Comparison of ENCODE assay signal across 20 cellular contexts in the genomic region with DNA sequence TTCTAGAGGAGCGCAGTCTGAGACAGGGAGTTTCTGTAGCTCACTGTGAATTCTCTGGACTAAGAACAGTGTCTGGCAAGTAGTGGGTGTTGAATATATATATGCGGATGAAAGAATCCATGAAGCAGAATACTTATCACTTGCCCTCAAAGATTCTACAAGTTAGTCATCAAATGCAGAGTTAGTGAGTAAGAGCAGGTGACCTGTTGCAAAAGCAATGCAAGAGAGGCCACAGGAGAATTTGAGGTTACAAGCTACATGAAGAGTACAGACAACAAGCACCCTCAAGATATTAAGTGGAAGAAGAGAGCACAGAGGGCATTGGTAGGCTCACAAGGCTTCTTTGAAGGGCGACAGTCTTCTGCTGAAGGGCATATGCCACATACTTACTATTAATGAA.
A peak's percentile ranks its signal among the peaks of the same experiment; 100 is the strongest.
DNase-seq lines count a peak whose midpoint lies in the region; ATAC-seq, FAIRE-seq and TF ChIP-seq lines count a peak whose summit lies in the region.
"Had no signal": no experiment of that assay in that cellular context is flagged by ENCODE, and none has a peak within 500 bp of the region (broad histone marks: within the 10 kb centered on the region; RNA-seq: fewer than 3 reads in every experiment).

No MANE protein-coding gene starts in this region.

- peak overlapping the region; percentile 77 for H3K27ac Mint-ChIP-seq in HFFc6
- no peak overlapping the region for H3K27ac Mint-ChIP-seq in activated T-cell treated with anti-CD3 and anti-CD28 coated beads, Interleukin-2, amount 50 U/mL, for 24 hours
- H3K27ac Mint-ChIP-seq: stimulated activated naive CD8-positive, alpha-beta T cell treated with anti-CD3 and anti-CD28 coated beads, Interleukin-15, Interleukin-2, amounts not matched to agents 100 ng/mL and 50 ng/mL, for 24 hours had no signal

- FAIRE-seq in GM12891 (lab: Jason Lieb, UNC) = no peak
- FAIRE-seq: colon had no signal

- CTCF ChIA-PET in AG04449 (lab: Yijun Ruan, JAX) = interaction anchor here (2.7 kb wide), 1 partner anchor 9 kb away, joined by 12 read pairs; no protein-coding TSS in a partner anchor

- TF ChIP-seq POLR2A in GM12891 (IDR thresholded peaks at IDR 0.05; ENCODE audit: low read depth, low read length) = no peak

- H3K4me3 Mint-ChIP-seq in HFFc6 = peak overlapping the region; percentile 34; the same call in 1 of the 2 replicates
- H3K4me3 Mint-ChIP-seq in activated T-cell treated with anti-CD3 and anti-CD28 coated beads, Interleukin-2, amount 50 U/mL, for 24 hours = no peak overlapping the region
- H3K4me3 Mint-ChIP-seq: activated T-cell treated with anti-CD3 and anti-CD28 coated beads, Interleukin-2, amount 50 U/mL, for 4 hours; stimulated activated naive CD8-positive, alpha-beta T cell treated with anti-CD3 and anti-CD28 coated beads, Interleukin-15, Interleukin-2, amounts not matched to agents 100 ng/mL and 50 ng/mL, for 24 hours had no signal

- no peak for ATAC-seq in GM19467 (IDR thresholded peaks at IDR 0.05; ENCODE audit: unreplicated experiment)
- ATAC-seq: activated T-cell treated with anti-CD3 and anti-CD28 coated beads, Interleukin-2, amount 50 U/mL, for 4 hours; left lobe of liver; upper lobe of right lung had no signal

- no peaks in the 10 kb centered on the region; the same call in 1 of the 2 replicates for H3K27me3 Mint-ChIP-seq in HFFc6 (ENCODE audit: insufficient read depth)
- H3K27me3 Mint-ChIP-seq in activated T-cell treated with anti-CD3 and anti-CD28 coated beads, Interleukin-2, amount 50 U/mL, for 24 hours = no peaks in the 10 kb centered on the region
- H3K27me3 Mint-ChIP-seq: stimulated activated naive CD8-positive, alpha-beta T cell treated with anti-CD3 and anti-CD28 coated beads, Interleukin-15, Interleukin-2, amounts not matched to agents 100 ng/mL and 50 ng/mL, for 24 hours had no signal

- no peak overlapping the region for H3K4me3 ChIP-seq in AG04449 (ENCODE audit: low read depth, low read length)
- H3K4me3 ChIP-seq: SJCRH30, upper lobe of right lung had no signal

- H3K4me1 Mint-ChIP-seq in HFFc6 (ENCODE audit: low read depth) = peaks cover 70% of the 10 kb centered on the region
- H3K4me1 Mint-ChIP-seq in activated T-cell treated with anti-CD3 and anti-CD28 coated beads, Interleukin-2, amount 50 U/mL, for 24 hours (ENCODE audit: low read depth) = no peaks in the 10 kb centered on the region

- DNase-seq in AG04449 (ENCODE audit: low read depth, low spot score) = peak; percentile 61
- peak; percentile 77 for DNase-seq in HFFc6
- peak; percentile 56 for DNase-seq in astrocyte of the hippocampus (ENCODE audit: low read depth, low spot score)
- peak; percentile 96 for DNase-seq in iris pigment epithelial cell (ENCODE audit: low read depth)
- DNase-seq in GM12891 (ENCODE audit: insufficient read length, low spot score) = no peak
- no peak for DNase-seq in NCI-H1105 treated with DMSO at 0.1 percent for 48 hours (lab: John Stamatoyannopoulos, UW)
- no peak for DNase-seq in activated T-cell treated with anti-CD3 and anti-CD28 coated beads, Interleukin-2, amount 50 U/mL, for 24 hours
- DNase-seq: activated CD4-positive, alpha-beta T cell treated with anti-CD3 and anti-CD28 coated beads, Interleukin-2, amount 50 U/mL, for 1 hour; activated T-cell treated with anti-CD3 and anti-CD28 coated beads, Interleukin-2, amount 50 U/mL, for 4 hours; Caco-2; hippocampal formation; NCI-H1417; SJCRH30; stimulated activated CD4-positive, alpha-beta T cell treated with anti-CD3 and anti-CD28 coated beads, Interleukin-12 subunit alpha, Interleukin-12 subunit beta, amount 100 ng/mL, for 4 hours; T1000; upper lobe of right lung had no signal

- H3K36me3 Mint-ChIP-seq in HFFc6 (ENCODE audit: low read depth) = no peaks in the 10 kb centered on the region
- H3K36me3 Mint-ChIP-seq in activated T-cell treated with anti-CD3 and anti-CD28 coated beads, Interleukin-2, amount 50 U/mL, for 24 hours (ENCODE audit: low read depth) = no peaks in the 10 kb centered on the region

- POLR2A ChIA-PET in AG04449 (lab: Yijun Ruan, JAX) = no interaction called here

- H3K9me3 Mint-ChIP-seq in HFFc6 = no peaks in the 10 kb centered on the region
- no peaks in the 10 kb centered on the region for H3K9me3 Mint-ChIP-seq in activated T-cell treated with anti-CD3 and anti-CD28 coated beads, Interleukin-2, amount 50 U/mL, for 24 hours
- H3K9me3 Mint-ChIP-seq: activated T-cell treated with anti-CD3 and anti-CD28 coated beads, Interleukin-2, amount 50 U/mL, for 4 hours; stimulated activated naive CD8-positive, alpha-beta T cell treated with anti-CD3 and anti-CD28 coated beads, Interleukin-15, Interleukin-2, amounts not matched to agents 100 ng/mL and 50 ng/mL, for 24 hours had no signal

- TF ChIP-seq CTCF in AG04449 (IDR thresholded peaks at IDR 0.05; ENCODE audit: insufficient read depth, low read length, missing control alignments) (no peak), HFFc6 (IDR thresholded peaks at IDR 0.05) (no peak)

TF ChIP-seq in GM12891, 5 proteins besides CTCF, POLR2A, EP300 and RAD21:
- no peak for TF ChIP-seq SPI1 (IDR thresholded peaks at IDR 0.05; ENCODE audit: low read depth, low read length)
- no peak for TF ChIP-seq POU2F2 (IDR thresholded peaks at IDR 0.05; ENCODE audit: low read depth, low read length)
- no peak for TF ChIP-seq PAX5 (IDR thresholded peaks at IDR 0.05; ENCODE audit: insufficient read depth, low read length, severe bottlenecking)
- no peak for TF ChIP-seq POLR2AphosphoS5 (IDR thresholded peaks at IDR 0.05; ENCODE audit: low read depth, low read length)
- TF ChIP-seq TAF1 (IDR thresholded peaks at IDR 0.05; ENCODE audit: low read depth, low read length) = no peak
TF ChIP-seq in GM12891: peak in this region for 0.

Comparison
In these comparisons a context has a peak if more than half of its experiments do, and no peak if none do; other contexts are left out.
1. DNase-seq: peak in AG04449 (single experiment), HFFc6 (single experiment), astrocyte of the hippocampus (single experiment) and iris pigment epithelial cell (single experiment); none in GM12891 (single experiment), NCI-H1105 treated with DMSO at 0.1 percent for 48 hours (single experiment) and activated T-cell treated with anti-CD3 and anti-CD28 coated beads, Interleukin-2, amount 50 U/mL, for 24 hours (single experiment).